ENCODE assay signal across 9 cellular contexts in genomic region chr2:152432206-152432653, GRCh38.
DNase-seq lines count a peak whose midpoint lies in the region; TF ChIP-seq lines count a peak whose summit lies in the region.
"Had no signal": no experiment of that assay in that cellular context is flagged by ENCODE, and none has a peak within 500 bp of the region (broad histone marks: within the 10 kb centered on the region; RNA-seq: fewer than 3 reads in every experiment).

No MANE protein-coding gene starts in this region.

- 0 out of 2 replicates have a peak, but pooled peaks cover 3% of the 10 kb centered on the region for H3K9me3 ChIP-seq in SJCRH30 (replicated peaks)

- no peaks in the 10 kb centered on the region for H3K27me3 ChIP-seq in SJCRH30

- DNase-seq in HCEC 1CT (peak; percentile 93), SK-MEL-5 (ENCODE audit: low read depth, low spot score) (peak; percentile 29), foreskin fibroblast (peak; percentile 87 to 95), skeletal muscle cell (ENCODE audit: low read depth) (peak; percentile 89), GOT3 (lab: John Stamatoyannopoulos, UW) (no peak), SJCRH30 (no peak), cortex of kidney (lab: John Stamatoyannopoulos, UW) (no peak)
- DNase-seq in activated CD4-positive, alpha-beta T cell treated with anti-CD3 and anti-CD28 coated beads for 1 hour: no peak
- DNase-seq: activated T-cell treated with anti-CD3 and anti-CD28 coated beads, Interleukin-2, amount 50 U/mL, for 24 hours had no signal

- no peak overlapping the region for H3K27ac ChIP-seq in SJCRH30

- no peak for TF ChIP-seq CTCF in foreskin fibroblast (IDR thresholded peaks at IDR 0.05; ENCODE audit: low read depth, low read length)

- no peaks in the 10 kb centered on the region for H3K36me3 ChIP-seq in SJCRH30

- H3K4me3 ChIP-seq in foreskin fibroblast (ENCODE audit: low read depth in 1 of 2, low read length in 2 of 2) (no peak overlapping the region), skeletal muscle cell (ENCODE audit: low read depth, low read length) (no peak overlapping the region), SJCRH30 (no peak overlapping the region)

- in situ Hi-C loops in SK-MEL-5 (cut with HindIII; ENCODE audit: low pct_unique_long_range_greater_than_20kb, low sequenced_read_pairs): no loop called here

- peaks cover 13% of the 10 kb centered on the region; the same call in 1 of the 2 replicates for H3K4me1 ChIP-seq in SJCRH30

Comparison
In these comparisons a context has a peak if more than half of its experiments do, and no peak if none do; other contexts are left out.
1. DNase-seq: peak in HCEC 1CT (single experiment), SK-MEL-5 (single experiment), foreskin fibroblast (2 of 2) and skeletal muscle cell (single experiment); none in GOT3 (single experiment), SJCRH30 (0 of 2), activated CD4-positive, alpha-beta T cell treated with anti-CD3 and anti-CD28 coated beads for 1 hour (single experiment) and cortex of kidney (single experiment).